ENCODE assay signal across 28 cellular contexts in the genomic region with DNA sequence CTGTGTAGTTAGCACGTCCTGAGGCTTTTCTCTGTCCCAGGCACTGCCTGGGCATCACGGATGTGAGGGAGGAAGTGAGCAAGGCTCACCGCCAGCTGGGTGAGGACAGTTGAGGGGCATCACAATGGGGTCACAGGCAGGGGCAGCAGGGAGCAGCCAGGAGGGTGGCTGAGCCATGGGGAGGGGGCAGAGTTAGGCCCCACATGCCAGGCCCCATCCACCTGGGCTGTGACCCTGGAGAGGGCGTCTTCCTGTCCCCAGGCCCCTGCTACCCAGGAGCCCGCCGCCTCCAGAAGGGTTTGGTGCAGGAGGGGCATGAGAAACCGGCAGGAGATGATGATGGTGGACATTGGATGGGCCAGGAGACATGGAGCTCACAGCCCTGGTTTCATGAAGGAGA. TPM values are rescaled to one million over a fixed set of nuclear protein-coding genes. Genes with fewer than 3 reads are reported as not detected.
"Had no signal": no experiment of that assay in that cellular context is flagged by ENCODE, and none has a peak within 500 bp of the region (broad histone marks: within the 10 kb centered on the region; RNA-seq: fewer than 3 reads in every experiment).

No MANE protein-coding gene starts in this region.

- H3K4me3 Mint-ChIP-seq: activated CD4-positive, alpha-beta memory T cell treated with anti-CD3 and anti-CD28 coated beads, Interleukin-2, amount 10 ng/mL, durations not matched to agents 7 days and 5 days; activated CD4-positive, alpha-beta T cell treated with anti-CD3 and anti-CD28 coated beads, Interleukin-2, amount 10 ng/mL, durations not matched to agents 24 days and 14 days; activated T-helper 1 cell treated with anti-CD3 and anti-CD28 coated beads, Interleukin-12 subunit alpha, Interleukin-12 subunit beta, Interleukin-2, Interleukin-4 antibody, amounts not matched to agents 30 ng/mL and 10 ng/mL and 1 ng/mL, durations not matched to agents 14 hours and 24 hours and 36 hours; immature natural killer cell; nephron had no signal

- H3K36me3 ChIP-seq: breast epithelium, right lobe of liver had no signal

- H3K9me3 ChIP-seq: breast epithelium, right lobe of liver, thyroid gland had no signal

- H3K27ac ChIP-seq: breast epithelium, hepatocyte, parathyroid adenoma, right lobe of liver, thyroid gland, VCaP had no signal

- ATAC-seq: activated CD4-positive, CD25-positive, alpha-beta regulatory T cell treated with anti-CD3 and anti-CD28 coated beads, Interleukin-2, amount 50 U/mL, for 24 hours; activated naive CD4-positive, alpha-beta T cell treated with anti-CD3 and anti-CD28 coated beads, Interleukin-2, amount 50 U/mL, for 72 hours; right lobe of liver; SK-N-SH treated with all-trans-retinoic acid at 6 μM for 48 hours had no signal

- H3K9me3 Mint-ChIP-seq: activated CD4-positive, alpha-beta memory T cell treated with anti-CD3 and anti-CD28 coated beads, Interleukin-2, amount 10 ng/mL, durations not matched to agents 7 days and 5 days; activated CD4-positive, alpha-beta T cell treated with anti-CD3 and anti-CD28 coated beads, Interleukin-2, amount 10 ng/mL, durations not matched to agents 24 days and 14 days; activated naive CD4-positive, alpha-beta T cell treated with anti-CD3 and anti-CD28 coated beads, Interleukin-2, amount 50 U/mL, for 72 hours; activated T-helper 1 cell treated with anti-CD3 and anti-CD28 coated beads, Interleukin-12 subunit alpha, Interleukin-12 subunit beta, Interleukin-2, Interleukin-4 antibody, amounts not matched to agents 30 ng/mL and 10 ng/mL and 1 ng/mL, durations not matched to agents 14 hours and 24 hours and 36 hours; immature natural killer cell; nephron had no signal

- H3K27me3 ChIP-seq: breast epithelium, hepatocyte, right lobe of liver, thyroid gland had no signal

- DNase-seq: activated CD4-positive, alpha-beta memory T cell treated with anti-CD3 and anti-CD28 coated beads, Interleukin-2, amount 10 ng/mL, durations not matched to agents 7 days and 5 days; activated CD4-positive, alpha-beta T cell treated with anti-CD3 and anti-CD28 coated beads, Interleukin-2, amount 10 ng/mL, durations not matched to agents 24 days and 14 days; activated gamma-delta T cell; effector CD4-positive, alpha-beta T cell; erythroblast; foreskin melanocyte; immature natural killer cell; kidney glomerular epithelial cell; mesenchymal stem cell; small intestine; stimulated activated CD4-positive, alpha-beta T cell treated with anti-CD3 and anti-CD28 coated beads, Interleukin-2, amount 100 ng/mL, for 48 hours; stimulated activated naive CD4-positive, alpha-beta T cell; thyroid gland had no signal

- H3K27ac Mint-ChIP-seq: activated CD4-positive, alpha-beta memory T cell treated with anti-CD3 and anti-CD28 coated beads, Interleukin-2, amount 10 ng/mL, durations not matched to agents 7 days and 5 days; activated CD4-positive, alpha-beta T cell treated with anti-CD3 and anti-CD28 coated beads, Interleukin-2, amount 10 ng/mL, durations not matched to agents 24 days and 14 days; activated naive CD4-positive, alpha-beta T cell treated with anti-CD3 and anti-CD28 coated beads, Interleukin-2, amount 50 U/mL, for 72 hours; activated T-helper 1 cell treated with anti-CD3 and anti-CD28 coated beads, Interleukin-12 subunit alpha, Interleukin-12 subunit beta, Interleukin-2, Interleukin-4 antibody, amounts not matched to agents 30 ng/mL and 10 ng/mL and 1 ng/mL, durations not matched to agents 14 hours and 24 hours and 36 hours; nephron had no signal

- H3K4me1 ChIP-seq: breast epithelium, parathyroid adenoma, right lobe of liver, thyroid gland had no signal

- H3K36me3 Mint-ChIP-seq: activated naive CD4-positive, alpha-beta T cell treated with anti-CD3 and anti-CD28 coated beads, Interleukin-2, amount 50 U/mL, for 72 hours; immature natural killer cell had no signal

- H3K4me3 ChIP-seq: breast epithelium, hepatocyte, right lobe of liver, thyroid gland had no signal

- H3K4me1 Mint-ChIP-seq: activated CD4-positive, alpha-beta memory T cell treated with anti-CD3 and anti-CD28 coated beads, Interleukin-2, amount 10 ng/mL, durations not matched to agents 7 days and 5 days; activated CD4-positive, alpha-beta T cell treated with anti-CD3 and anti-CD28 coated beads, Interleukin-2, amount 10 ng/mL, durations not matched to agents 24 days and 14 days; immature natural killer cell had no signal

- H3K27me3 Mint-ChIP-seq: activated CD4-positive, alpha-beta memory T cell treated with anti-CD3 and anti-CD28 coated beads, Interleukin-2, amount 10 ng/mL, durations not matched to agents 7 days and 5 days; activated CD4-positive, alpha-beta T cell treated with anti-CD3 and anti-CD28 coated beads, Interleukin-2, amount 10 ng/mL, durations not matched to agents 24 days and 14 days had no signal

RNA-seq across cellular contexts. Expression of gene F7, which starts 56.8 kb away (rescaled TPM):
- total RNA-seq: activated CD4-positive, alpha-beta memory T cell treated with anti-CD3 and anti-CD28 coated beads, Interleukin-2, amount 10 ng/mL, durations not matched to agents 7 days and 5 days; activated CD4-positive, alpha-beta T cell treated with anti-CD3 and anti-CD28 coated beads, Interleukin-2, amount 10 ng/mL, durations not matched to agents 24 days and 14 days; activated naive CD4-positive, alpha-beta T cell treated with anti-CD3 and anti-CD28 coated beads, Interleukin-2, amount 50 U/mL, for 72 hours; activated T-helper 1 cell treated with anti-CD3 and anti-CD28 coated beads, Interleukin-12 subunit alpha, Interleukin-12 subunit beta, Interleukin-2, Interleukin-4 antibody, amounts not matched to agents 30 ng/mL and 10 ng/mL and 1 ng/mL, durations not matched to agents 14 hours and 24 hours and 36 hours; astrocyte; fibroblast of lung; myocyte; T-helper 2 cell treated with Interferon-gamma antibody and Interleukin-4, amounts not matched to agents 100 ng/mL and 5 ng/mL, for 36 hours; thyroid gland; ureter had no signal
- polyA plus RNA-seq: fibroblast of lung had no signal
